1 cellular context compared by ENCODE assay signal in the genomic region with DNA sequence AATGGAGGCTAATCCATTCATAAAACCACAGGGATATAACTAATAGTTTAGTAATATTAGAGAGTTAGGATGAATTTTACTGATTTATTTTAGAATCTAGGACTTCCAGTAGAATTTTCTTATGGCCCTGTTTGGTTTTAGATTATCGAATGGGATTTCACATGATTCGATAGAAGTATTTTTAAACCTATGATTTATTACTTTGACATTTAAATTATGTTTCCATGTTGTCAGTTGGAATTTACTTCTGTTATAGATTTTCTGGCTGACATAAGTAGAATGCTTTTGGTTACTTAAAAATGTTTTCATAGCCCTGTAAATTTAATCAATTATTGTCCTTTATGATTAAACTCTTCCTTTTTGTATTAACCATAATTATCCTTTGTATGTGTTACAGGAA.
TF ChIP-seq lines count a peak whose summit lies in the region.

No MANE protein-coding gene starts in this region.

TF ChIP-seq in SK-N-SH, 30 proteins besides CTCF, POLR2A, EP300 and RAD21:
- no peak for TF ChIP-seq ZBTB33 (IDR thresholded peaks at IDR 0.05; ENCODE audit: borderline replicate concordance, low read depth)
- TF ChIP-seq, protein P1, sequence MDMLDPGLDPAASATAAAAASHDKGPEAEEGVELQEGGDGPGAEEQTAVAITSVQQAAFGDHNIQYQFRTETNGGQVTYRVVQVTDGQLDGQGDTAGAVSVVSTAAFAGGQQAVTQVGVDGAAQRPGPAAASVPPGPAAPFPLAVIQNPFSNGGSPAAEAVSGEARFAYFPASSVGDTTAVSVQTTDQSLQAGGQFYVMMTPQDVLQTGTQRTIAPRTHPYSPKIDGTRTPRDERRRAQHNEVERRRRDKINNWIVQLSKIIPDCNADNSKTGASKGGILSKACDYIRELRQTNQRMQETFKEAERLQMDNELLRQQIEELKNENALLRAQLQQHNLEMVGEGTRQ (IDR thresholded peaks at IDR 0.05; ENCODE audit: borderline replicate concordance, low read depth, low read length) = no peak
- TF ChIP-seq, protein P2, sequence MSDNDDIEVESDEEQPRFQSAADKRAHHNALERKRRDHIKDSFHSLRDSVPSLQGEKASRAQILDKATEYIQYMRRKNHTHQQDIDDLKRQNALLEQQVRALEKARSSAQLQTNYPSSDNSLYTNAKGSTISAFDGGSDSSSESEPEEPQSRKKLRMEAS (IDR thresholded peaks at IDR 0.05; ENCODE audit: low read depth) = no peak
- no peak for TF ChIP-seq IRF3 (IDR thresholded peaks at IDR 0.05; ENCODE audit: low read depth, low read length)
- TF ChIP-seq RFX5 (IDR thresholded peaks at IDR 0.05; ENCODE audit: low read length) = no peak
- no peak for TF ChIP-seq POLR2AphosphoS5 (IDR thresholded peaks at IDR 0.05; ENCODE audit: low read depth, low read length)
- no peak for TF ChIP-seq GATA2 (CRISPR knock-in tag; IDR thresholded peaks at IDR 0.05)
- TF ChIP-seq YY1 (IDR thresholded peaks at IDR 0.05; ENCODE audit: low read depth) = no peak
- no peak for TF ChIP-seq TEAD4 (IDR thresholded peaks at IDR 0.05; ENCODE audit: borderline replicate concordance, insufficient read depth)
- no peak for TF ChIP-seq MEF2A (IDR thresholded peaks at IDR 0.05; ENCODE audit: borderline replicate concordance, low read depth)
- TF ChIP-seq PBX3 (IDR thresholded peaks at IDR 0.05) = no peak
- TF ChIP-seq REST (IDR thresholded peaks at IDR 0.05; ENCODE audit: low read depth, low read length) = no peak
- TF ChIP-seq TAF1 (IDR thresholded peaks at IDR 0.05; ENCODE audit: borderline replicate concordance, low read depth, low read length) = no peak
- no peak for TF ChIP-seq TCF12 (IDR thresholded peaks at IDR 0.05)
- no peak for TF ChIP-seq RXRA (IDR thresholded peaks at IDR 0.05; ENCODE audit: borderline replicate concordance, low read depth)
- no peak for TF ChIP-seq FOXM1 (IDR thresholded peaks at IDR 0.05; ENCODE audit: low read depth)
